8 cellular contexts compared by ENCODE assay signal in genomic region chr5:154190652-154191304, GRCh38. TPM values are rescaled to one million over a fixed set of nuclear protein-coding genes. Genes with fewer than 3 reads are reported as not detected.
DNase-seq lines count a peak whose midpoint lies in the region; ATAC-seq and TF ChIP-seq lines count a peak whose summit lies in the region.

Gene GALNT10 (plus strand): TSS chr5:154190733. CDS start chr5:154190867, 134 bp downstream.

- no peaks in the 10 kb centered on the region for H3K9me3 Mint-ChIP-seq in activated naive CD4-positive, alpha-beta T cell treated with anti-CD3 and anti-CD28 coated beads, Interleukin-2, amount 50 U/mL, for 72 hours

- H3K36me3 ChIP-seq in OCI-LY7 (ENCODE audit: insufficient read depth, low read length) (no peaks in the 10 kb centered on the region), aorta (ENCODE audit: control insufficient read depth in 1 of 2, insufficient read depth in 2 of 2, low read length in 1 of 2) (no peaks in the 10 kb centered on the region)

- H2AFZ ChIP-seq in OCI-LY7 (ENCODE audit: low read length): peak within 1 kb of the TSS; percentile 83

- no peak; the same call in 1 of the 2 replicates for TF ChIP-seq CTCF in OCI-LY7 (conservative IDR thresholded peaks at IDR 0.05; ENCODE audit: low read length)

- intact Hi-C loops in OCI-LY7 (cut with micrococcal nuclease; ENCODE audit: unreplicated experiment): loop anchor here (1.0 to 5.0 kb wide), 3 partner anchors 217 to 668 kb away; partner anchors contain the start of genes CNOT8 and SAP30L
- intact Hi-C loops in head of caudate nucleus (cut with DNase I): loop anchor here (2.0 kb wide), 1 partner anchor 214 kb away; no protein-coding TSS in a partner anchor
- intact Hi-C loops in aorta (cut with DNase I): loop anchor here (2.0 to 10.0 kb wide), 5 partner anchors 30 to 214 kb away; no protein-coding TSS in a partner anchor

- H3K9me2 ChIP-seq in OCI-LY7 (ENCODE audit: insufficient read depth, low read length): no peaks in the 10 kb centered on the region

- H3K4me1 ChIP-seq in OCI-LY7 (ENCODE audit: insufficient read depth, low read length, poor library complexity, severe bottlenecking) (peaks cover 25% of the 10 kb centered on the region), aorta (ENCODE audit: control insufficient read depth in 1 of 2, insufficient read depth in 2 of 2, low read length in 2 of 2) (peaks cover 0 to 3% of the 10 kb centered on the region in 2 donors)

- peak within 1 kb of the TSS; percentile 86 to 99 for H3K27ac Mint-ChIP-seq in activated naive CD4-positive, alpha-beta T cell treated with anti-CD3 and anti-CD28 coated beads, Interleukin-2, amount 50 U/mL, for 72 hours

- 1 to 3% methylated on average over 44 to 72 of the region's 72 CpGs for WGBS in aorta, 2 donors

- H3K9me3 ChIP-seq in OCI-LY7 (ENCODE audit: low read length) (no peaks in the 10 kb centered on the region), aorta (ENCODE audit: control insufficient read depth, low read length) (no peaks in the 10 kb centered on the region)

- POLR2A ChIA-PET in OCI-LY7 (lab: Charles Lee): interaction anchor here (1.4 to 1.6 kb wide), 2 partner anchors 9 to 152 kb away, joined by 4 to 7 read pairs; partner anchors contain the start of genes FAM114A2 and MFAP3

- 0 out of 2 replicates have a peak, but pooled peaks cover 8% of the 10 kb centered on the region for H4K20me1 ChIP-seq in OCI-LY7 (ENCODE audit: insufficient read depth, low read length)

- no peaks in the 10 kb centered on the region for H3K79me2 ChIP-seq in OCI-LY7 (ENCODE audit: insufficient read depth, low read depth, low read length)

- no peaks in the 10 kb centered on the region for H3K27me3 ChIP-seq in aorta (ENCODE audit: control insufficient read depth in 1 of 2, insufficient read depth in 2 of 2, low read length in 1 of 2)

- CTCF ChIA-PET in OCI-LY7 (lab: Charles Lee; ENCODE audit: unreplicated experiment): interaction anchor here (0.6 to 0.7 kb wide), 2 partner anchors 655 to 1801 kb away, joined by 3 read pairs; no protein-coding TSS in a partner anchor

- no TSS peak for BruUV-seq in OCI-LY7 (replicated peaks; lab: Mats Ljungman, UMichigan)

- H3K27ac ChIP-seq in OCI-LY7 (ENCODE audit: low read depth, low read length, poor library complexity, severe bottlenecking) (peak within 1 kb of the TSS; percentile 75), aorta (ENCODE audit: low read depth in 1 of 2, low read length in 2 of 2) (peak within 1 kb of the TSS; percentile 7 to 58)

- peak within 1 kb of the TSS; percentile 90 for H3K4me2 ChIP-seq in OCI-LY7 (ENCODE audit: low read length)

- H3K36me3 Mint-ChIP-seq in activated naive CD4-positive, alpha-beta T cell treated with anti-CD3 and anti-CD28 coated beads, Interleukin-2, amount 50 U/mL, for 72 hours: peaks cover 0 to 36% of the 10 kb centered on the region in 2 donors

- ATAC-seq in GM18909 (IDR thresholded peaks at IDR 0.05; ENCODE audit: poor library complexity, unreplicated experiment) (peak; percentile 68), HG03095 (IDR thresholded peaks at IDR 0.05; ENCODE audit: unreplicated experiment) (peak; percentile 73), aorta (ENCODE audit: low FRiP score) (peak; percentile 58)
- ATAC-seq in activated naive CD4-positive, alpha-beta T cell treated with anti-CD3 and anti-CD28 coated beads, Interleukin-2, amount 50 U/mL, for 72 hours: peak; percentile 74 to 79

- DNase-seq in COLO829 (ENCODE audit: low spot score) (peak; percentile 21), OCI-LY7 (ENCODE audit: low spot score) (peak; percentile 86), head of caudate nucleus (peak in 39 of 42 donors; percentile 35 to 83 (median 67)), nucleus accumbens (lab: John Stamatoyannopoulos, UW) (peak in 42 of 56 donors; percentile 15 to 83 (median 66)), aorta (peak in 1 of 2 donors; percentile 81)
- peak; percentile 73 to 81 for DNase-seq in activated naive CD4-positive, alpha-beta T cell treated with anti-CD3 and anti-CD28 coated beads, Interleukin-2, amount 50 U/mL, for 72 hours (ENCODE audit: low spot score in 2 of 2)

- H3K4me3 ChIP-seq in OCI-LY7 (ENCODE audit: low read depth, low read length, poor library complexity, severe bottlenecking) (peak within 1 kb of the TSS; percentile 95), aorta (ENCODE audit: low read length in 2 of 2) (peak within 1 kb of the TSS; percentile 53 to 69)

RNA-seq across cellular contexts. Expression of gene GALNT10, which starts in this region (rescaled TPM):
- total RNA-seq in OCI-LY7 (2014; rRNA removed; shearing (Covaris generic)): 6.6 and 7.3 TPM in 2 replicates
- total RNA-seq in OCI-LY7 (2022): 16.3 and 20.6 TPM in 2 replicates
- 10 to 100 TPM; 22.9 to 66.2 TPM for total RNA-seq in activated naive CD4-positive, alpha-beta T cell treated with anti-CD3 and anti-CD28 coated beads, Interleukin-2, amount 50 U/mL, for 72 hours
- 10 to 100 TPM; 42.9 to 44.2 TPM for total RNA-seq in aorta
- 10 to 100 TPM in 1 of 2 donors, 1 to 10 TPM in 1; 9.1 to 10.4 TPM for polyA plus RNA-seq in aorta
